Comparison of ENCODE assay signal across 8 cellular contexts in genomic region chrX:122501652-122502051, GRCh38.
"Had no signal": no experiment of that assay in that cellular context is flagged by ENCODE, and none has a peak within 500 bp of the region (broad histone marks: within the 10 kb centered on the region; RNA-seq: fewer than 3 reads in every experiment).

No MANE protein-coding gene starts in this region.

- H3K4me3 ChIP-seq: GM23248, HAP-1, K562 had no signal

- ATAC-seq: HCT116, K562 had no signal

- H3K27ac ChIP-seq: GM23248 had no signal

- DNase-seq: GM23248, GOT3, H7, HFFc6, IMR-90 had no signal

- H3K9ac ChIP-seq: GM23248 had no signal

- H3K27ac Mint-ChIP-seq: HFFc6 had no signal

- H3K9me3 ChIP-seq: HAP-1 had no signal

- H3K4me3 Mint-ChIP-seq: HFFc6 had no signal

- H3K36me3 ChIP-seq: HAP-1 had no signal

- H3K4me1 ChIP-seq: HAP-1 had no signal
